6 cellular contexts compared by ENCODE assay signal in genomic region chr1:154556422-154556821, GRCh38.
DNase-seq lines count a peak whose midpoint lies in the region; TF ChIP-seq lines count a peak whose summit lies in the region.

No MANE protein-coding gene starts in this region.

- no peak overlapping the region for H3K27ac ChIP-seq in SU-DHL-6 (ENCODE audit: low read depth, low read length)

- no peaks in the 10 kb centered on the region; the same call in 1 of the 2 replicates for H4K20me1 ChIP-seq in SU-DHL-6 (ENCODE audit: low read depth, low read length)

- peak; percentile 69 for DNase-seq in AG20443 (ENCODE audit: low spot score)
- DNase-seq in kidney glomerular epithelial cell (lab: John Stamatoyannopoulos, UW), result peak; percentile 32
- DNase-seq in NCI-H510A (lab: John Stamatoyannopoulos, UW), result no peak
- no peak for DNase-seq in putamen (ENCODE audit: low spot score)
- no peak for DNase-seq in NCI-H2107 treated with DMSO at 0.1 percent for 48 hours (lab: John Stamatoyannopoulos, UW; ENCODE audit: unreplicated experiment)

- peak overlapping the region; percentile 94 for H3K9ac ChIP-seq in SU-DHL-6 (ENCODE audit: low read length)

- H3K9me3 ChIP-seq in SU-DHL-6 (ENCODE audit: insufficient read depth, low read length), result no peaks in the 10 kb centered on the region

- H3K4me2 ChIP-seq in SU-DHL-6 (ENCODE audit: low read depth, low read length, poor library complexity, severe bottlenecking), result peak overlapping the region; percentile 82

- H3F3A ChIP-seq in SU-DHL-6 (ENCODE audit: insufficient read depth), result no peaks in the 10 kb centered on the region

- no peaks in the 10 kb centered on the region for H3K27me3 ChIP-seq in SU-DHL-6 (ENCODE audit: low read length)

- H3K9me2 ChIP-seq in SU-DHL-6 (replicated peaks; ENCODE audit: insufficient read depth, low read length), result no peaks in the 10 kb centered on the region

- H3K79me2 ChIP-seq in SU-DHL-6 (ENCODE audit: insufficient read depth, low read length), result peaks cover 25% of the 10 kb centered on the region

- peaks cover 17% of the 10 kb centered on the region for H3K36me3 ChIP-seq in SU-DHL-6 (ENCODE audit: low read length)

- no peak overlapping the region for H3K4me3 ChIP-seq in SU-DHL-6 (ENCODE audit: insufficient read depth, low read length, poor library complexity, severe bottlenecking)

- no peak for TF ChIP-seq CTCF in SU-DHL-6 (IDR thresholded peaks at IDR 0.05; ENCODE audit: insufficient read depth, low read length, poor library complexity, severe bottlenecking)

- no peak overlapping the region for H2AFZ ChIP-seq in SU-DHL-6 (ENCODE audit: low read depth, low read length, severe bottlenecking)

Comparison
In these comparisons a context has a peak if more than half of its experiments do, and no peak if none do; other contexts are left out.
1. DNase-seq: peak in AG20443 (single experiment) and kidney glomerular epithelial cell (single experiment); none in NCI-H510A (single experiment), putamen (single experiment) and NCI-H2107 treated with DMSO at 0.1 percent for 48 hours (single experiment).